In genomic region chr11:76131142-76131541, GRCh38 we compare ENCODE assay signal across 22 cellular contexts.
DNase-seq lines count a peak whose midpoint lies in the region; ATAC-seq and TF ChIP-seq lines count a peak whose summit lies in the region.
"Had no signal": no experiment of that assay in that cellular context is flagged by ENCODE, and none has a peak within 500 bp of the region (broad histone marks: within the 10 kb centered on the region; RNA-seq: fewer than 3 reads in every experiment).

No MANE protein-coding gene starts in this region.

- H3K4me1 ChIP-seq in cardiac muscle cell (ENCODE audit: low read depth): peaks cover 46% of the 10 kb centered on the region
- H3K4me1 ChIP-seq in psoas muscle: peaks cover 25% of the 10 kb centered on the region
- H3K4me1 ChIP-seq in uterus: peaks cover 0 to 14% of the 10 kb centered on the region in 2 donors

- in situ Hi-C loops in GM13977 (cut with MboI; ENCODE audit: low pct_unique_long_range_greater_than_20kb, low sequenced_read_pairs, unreplicated experiment): loop anchor here (25.0 kb wide), 1 partner anchor 419 kb away; the partner anchor contains the start of gene MOGAT2

- peak overlapping the region; percentile 89 for H3K27ac ChIP-seq in cardiac muscle cell
- H3K27ac ChIP-seq in psoas muscle: peak overlapping the region; percentile 52
- peak overlapping the region; percentile 65 to 72 for H3K27ac ChIP-seq in uterus
- H3K27ac ChIP-seq: 22Rv1 had no signal

- H3K27me3 ChIP-seq in cardiac muscle cell: no peaks in the 10 kb centered on the region
- H3K27me3 ChIP-seq in psoas muscle (ENCODE audit: insufficient read depth in 3 of 3, low read length in 2 of 3): no peaks in the 10 kb centered on the region
- no peaks in the 10 kb centered on the region for H3K27me3 ChIP-seq in uterus
- H3K27me3 ChIP-seq: BE2C had no signal

- ATAC-seq in psoas muscle: peak in 1 of 4 donors; percentile 35
- no peak for ATAC-seq in HG03565 (IDR thresholded peaks at IDR 0.05; ENCODE audit: unreplicated experiment)
- ATAC-seq: effector memory CD8-positive, alpha-beta T cell; K562 had no signal

- no peak overlapping the region for H3K4me3 ChIP-seq in cardiac muscle cell
- H3K4me3 ChIP-seq in psoas muscle: no peak overlapping the region
- no peak overlapping the region for H3K4me3 ChIP-seq in uterus
- H3K4me3 ChIP-seq: K562 had no signal

- H3K9me3 ChIP-seq in cardiac muscle cell (ENCODE audit: low read depth) (no peaks in the 10 kb centered on the region), psoas muscle (no peaks in the 10 kb centered on the region), uterus (no peaks in the 10 kb centered on the region)
- H3K9me3 ChIP-seq: BE2C had no signal

- DNase-seq in NCI-H82 (lab: John Stamatoyannopoulos, UW) (peak; percentile 34), NCI-H82 treated with DMSO at 0.1 percent for 48 hours (lab: John Stamatoyannopoulos, UW; ENCODE audit: unreplicated experiment) (no peak), cardiac muscle cell (ENCODE audit: low read depth in 1 of 2, low spot score in 1 of 2) (no peak), psoas muscle (no peak), uterus (no peak), GM13977 (ENCODE audit: low spot score) (no peak), midbrain (lab: John Stamatoyannopoulos, UW) (no peak)
- DNase-seq: activated B cell treated with CpG ODN at 0.5 μM for 24 hours; activated naive CD8-positive, alpha-beta T cell treated with anti-CD3 and anti-CD28 coated beads, Interleukin-2, amount 10 ng/mL, durations not matched to agents 7 days and 5 days; BE2C; effector memory CD8-positive, alpha-beta T cell; H7; hypothalamus; kidney; MV-4-11; NCI-H2081; NCI-H524 treated with DMSO at 0.1 percent for 48 hours; retina; stimulated activated naive CD4-positive, alpha-beta T cell treated with Interleukin-2 at 50 U/mL for 16 hours had no signal

- TF ChIP-seq CTCF in cardiac muscle cell (IDR thresholded peaks at IDR 0.05; ENCODE audit: low read depth, low read length) (no peak), psoas muscle (IDR thresholded peaks at IDR 0.05) (no peak), uterus (IDR thresholded peaks at IDR 0.05) (no peak), GM13977 (IDR thresholded peaks at IDR 0.05; ENCODE audit: extremely low read depth, insufficient read depth, missing control alignments) (no peak)

- 35 to 47% (median 35%) methylated on average over 2 of the region's 2 CpGs for WGBS in psoas muscle, 3 donors

- H3K36me3 ChIP-seq in cardiac muscle cell (no peaks in the 10 kb centered on the region), psoas muscle (ENCODE audit: insufficient read depth in 1 of 2, low read depth in 1 of 2) (no peaks in the 10 kb centered on the region), uterus (no peaks in the 10 kb centered on the region)
- H3K36me3 ChIP-seq: BE2C had no signal

- intact Hi-C loops in psoas muscle (cut with DNase I) (no loop called here), uterus (cut with DNase I; ENCODE audit: low total_unique reads) (no loop called here)

- no peak for TF ChIP-seq POLR2A in uterus (IDR thresholded peaks at IDR 0.05)
